Comparison of ENCODE assay signal across 8 cellular contexts in the genomic region with DNA sequence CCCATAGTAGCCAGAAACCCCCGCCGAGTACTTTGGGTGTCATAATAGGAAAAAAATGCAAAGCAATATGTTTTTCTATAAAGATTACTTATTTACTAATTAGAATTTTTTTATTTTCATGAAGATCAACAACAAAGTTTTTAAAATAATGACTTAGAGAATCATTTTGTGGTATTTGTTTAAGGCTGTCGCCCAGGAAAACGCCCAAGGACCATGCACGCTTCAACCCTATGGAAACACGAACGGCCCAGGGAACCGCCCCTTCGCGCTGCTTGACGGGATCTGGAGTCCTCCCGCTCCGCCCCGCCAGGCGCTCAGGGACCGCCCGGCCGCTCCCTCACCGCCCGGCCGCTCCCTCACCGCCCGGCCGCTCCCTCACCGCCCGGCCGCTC. TPM values are rescaled to one million over a fixed set of nuclear protein-coding genes. Genes with fewer than 3 reads are reported as not detected.
A peak's percentile ranks its signal among the peaks of the same experiment; 100 is the strongest.
DNase-seq lines count a peak whose midpoint lies in the region; ATAC-seq and TF ChIP-seq lines count a peak whose summit lies in the region.

No MANE protein-coding gene starts in this region.

- no peaks in the 10 kb centered on the region for H3K36me3 ChIP-seq in colonic mucosa

- H3K27me3 Mint-ChIP-seq in naive B cell = no peaks in the 10 kb centered on the region

- intact Hi-C loops in colonic mucosa (cut with DNase I) = no loop called here

- TF ChIP-seq CTCF in colonic mucosa (IDR thresholded peaks at IDR 0.05) = no peak

- peak; percentile 80 for ATAC-seq in GM18861 (IDR thresholded peaks at IDR 0.05; ENCODE audit: unreplicated experiment)
- ATAC-seq in HG02981 (IDR thresholded peaks at IDR 0.05; ENCODE audit: unreplicated experiment) = peak; percentile 92
- ATAC-seq in naive B cell (ENCODE audit: low read depth in 2 of 2) = peak; percentile 78 to 80

- H3K27ac Mint-ChIP-seq in naive B cell = peak overlapping the region in 5 of 6 donors; percentile 86 to 94 (median 91)

- peak overlapping the region; percentile 0 for H3K4me3 ChIP-seq in colonic mucosa

- H3K4me1 Mint-ChIP-seq in naive B cell = peaks cover 4 to 18% (median 10%) of the 10 kb centered on the region in 3 donors

- peak overlapping the region; percentile 86 to 98 (median 94) for H3K4me3 Mint-ChIP-seq in naive B cell

- no peaks in the 10 kb centered on the region for H3K4me1 ChIP-seq in colonic mucosa

- H3K36me3 Mint-ChIP-seq in naive B cell = no peaks in the 10 kb centered on the region

- no peaks in the 10 kb centered on the region for H3K27me3 ChIP-seq in colonic mucosa

- peak; percentile 99 for DNase-seq in NCI-H2196 (lab: John Stamatoyannopoulos, UW; ENCODE audit: unreplicated experiment)
- DNase-seq in activated CD4-positive, alpha-beta T cell treated with anti-CD3 and anti-CD28 coated beads for 24 hours (ENCODE audit: low read depth in 2 of 2) = peak; percentile 81 to 88
- peak; percentile 95 for DNase-seq in colonic mucosa
- no peak for DNase-seq in naive B cell
- peak; percentile 95 for DNase-seq in stimulated activated naive CD4-positive, alpha-beta T cell treated with Interleukin-2 at 50 U/mL for 16 hours (lab: John Stamatoyannopoulos, UW)
- DNase-seq in CD1c-positive myeloid dendritic cell (ENCODE audit: extremely low spot score) = no peak

- no peaks in the 10 kb centered on the region for H3K9me3 ChIP-seq in colonic mucosa

- H3K27ac ChIP-seq in colonic mucosa = no peak overlapping the region

- no peaks in the 10 kb centered on the region for H3K9me3 Mint-ChIP-seq in naive B cell

- no peak overlapping the region for H3K9ac ChIP-seq in colonic mucosa (ENCODE audit: low read depth in 2 of 2, low read length in 2 of 2)

RNA-seq across cellular contexts. Expression of gene KPNA2, which starts 0.4 kb away (rescaled TPM):
- total RNA-seq in colonic mucosa = 100 to 1,000 TPM in 1 of 2 donors, 10 to 100 TPM in 1; 43.2 to 143 TPM
- polyA plus RNA-seq in naive B cell (ENCODE audit: low read depth in 6 of 6) = 10 to 100 TPM; 24.2 to 59.9 (median 30.2) TPM

RNA-seq across cellular contexts. Expression of gene C17orf58, which starts 38.9 kb away (rescaled TPM):
- total RNA-seq in colonic mucosa = 10 to 100 TPM; 10.3 to 13.6 TPM
- 1 to 10 TPM in 3 of 6 donors, under 1 TPM in 2, not detected in 1; 0.43 to 3.0 (median 1.5) TPM for polyA plus RNA-seq in naive B cell (ENCODE audit: low read depth in 6 of 6)

Comparison
In these comparisons a context has a peak if more than half of its experiments do, and no peak if none do; other contexts are left out.
1. DNase-seq: peak in NCI-H2196 (single experiment), activated CD4-positive, alpha-beta T cell treated with anti-CD3 and anti-CD28 coated beads for 24 hours (2 of 2), colonic mucosa (single experiment) and stimulated activated naive CD4-positive, alpha-beta T cell treated with Interleukin-2 at 50 U/mL for 16 hours (single experiment); none in naive B cell (single experiment) and CD1c-positive myeloid dendritic cell (single experiment).
2. Peak in every context shown above with its lines, with median percentiles within 50 percentile points of each other: ATAC-seq.